Comparison of ENCODE assay signal across 1 cellular context in the genomic region with DNA sequence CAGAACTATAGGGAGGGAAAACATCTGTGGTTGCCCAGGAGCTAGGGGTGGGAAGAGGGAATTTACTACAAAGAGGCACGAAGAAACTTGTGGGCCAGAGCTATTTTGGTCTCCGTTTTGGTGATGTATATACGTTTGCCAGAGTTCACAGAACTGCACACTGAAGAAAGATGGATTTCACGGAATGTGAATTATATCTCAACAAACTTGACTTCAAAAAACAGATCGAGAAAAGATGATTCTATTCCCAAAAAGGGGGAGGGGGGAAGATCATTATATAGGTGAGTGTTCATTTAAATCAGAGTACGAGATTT.
TF ChIP-seq lines count a peak whose summit lies in the region.

No MANE protein-coding gene starts in this region.

TF ChIP-seq in liver, 16 proteins besides CTCF, POLR2A, EP300 and RAD21 (continued from another document):
- TF ChIP-seq, protein P1, sequence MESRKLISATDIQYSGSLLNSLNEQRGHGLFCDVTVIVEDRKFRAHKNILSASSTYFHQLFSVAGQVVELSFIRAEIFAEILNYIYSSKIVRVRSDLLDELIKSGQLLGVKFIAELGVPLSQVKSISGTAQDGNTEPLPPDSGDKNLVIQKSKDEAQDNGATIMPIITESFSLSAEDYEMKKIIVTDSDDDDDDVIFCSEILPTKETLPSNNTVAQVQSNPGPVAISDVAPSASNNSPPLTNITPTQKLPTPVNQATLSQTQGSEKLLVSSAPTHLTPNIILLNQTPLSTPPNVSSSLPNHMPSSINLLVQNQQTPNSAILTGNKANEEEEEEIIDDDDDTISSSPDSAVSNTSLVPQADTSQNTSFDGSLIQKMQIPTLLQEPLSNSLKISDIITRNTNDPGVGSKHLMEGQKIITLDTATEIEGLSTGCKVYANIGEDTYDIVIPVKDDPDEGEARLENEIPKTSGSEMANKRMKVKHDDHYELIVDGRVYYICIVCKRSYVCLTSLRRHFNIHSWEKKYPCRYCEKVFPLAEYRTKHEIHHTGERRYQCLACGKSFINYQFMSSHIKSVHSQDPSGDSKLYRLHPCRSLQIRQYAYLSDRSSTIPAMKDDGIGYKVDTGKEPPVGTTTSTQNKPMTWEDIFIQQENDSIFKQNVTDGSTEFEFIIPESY (IDR thresholded peaks at IDR 0.05), result no peak
- TF ChIP-seq HNF4G (IDR thresholded peaks at IDR 0.05) (no peak), EGR1 (IDR thresholded peaks at IDR 0.05; ENCODE audit: low read depth in 2 of 2) (no peak), SP1 (IDR thresholded peaks at IDR 0.05) (no peak), TAF1 (conservative IDR thresholded peaks at IDR 0.05) (no peak), NR2F2 (IDR thresholded peaks at IDR 0.05) (no peak), RXRA (IDR thresholded peaks at IDR 0.05) (no peak)
- TF ChIP-seq, protein P2, sequence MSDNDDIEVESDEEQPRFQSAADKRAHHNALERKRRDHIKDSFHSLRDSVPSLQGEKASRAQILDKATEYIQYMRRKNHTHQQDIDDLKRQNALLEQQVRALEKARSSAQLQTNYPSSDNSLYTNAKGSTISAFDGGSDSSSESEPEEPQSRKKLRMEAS (IDR thresholded peaks at IDR 0.05), result no peak
